Comparison of ENCODE assay signal across 8 cellular contexts in genomic region chr12:55743131-55743921, GRCh38. TPM values are rescaled to one million over a fixed set of nuclear protein-coding genes. Genes with fewer than 3 reads are reported as not detected.
A peak's percentile ranks its signal among the peaks of the same experiment; 100 is the strongest.
DNase-seq lines count a peak whose midpoint lies in the region; TF ChIP-seq lines count a peak whose summit lies in the region.

No MANE protein-coding gene starts in this region.

- H3K4me2 ChIP-seq in GM23248 (ENCODE audit: unreplicated experiment) = peak overlapping the region; percentile 93

- TF ChIP-seq CTCF in lower leg skin (IDR thresholded peaks at IDR 0.05) = no peak

- H3K27me3 ChIP-seq in GM23248 (replicated peaks; ENCODE audit: insufficient read depth) = no peaks in the 10 kb centered on the region

- DNase-seq in GM23248 = peak; percentile 87
- peak; percentile 70 for DNase-seq in M059J (ENCODE audit: low read depth)
- DNase-seq in activated CD4-positive, CD25-positive, alpha-beta regulatory T cell (lab: John Stamatoyannopoulos, UW) = peak in 3 of 4 experiments; percentile 48 to 65 (median 57)
- peak; percentile 51 for DNase-seq in dedifferentiated amniotic fluid mesenchymal stem cell (ENCODE audit: extremely low spot score)
- DNase-seq in lower leg skin (ENCODE audit: low spot score in 2 of 2) = peak in 1 of 2 donors; percentile 88
- peak; percentile 25 to 38 for DNase-seq in stimulated activated CD8-positive, alpha-beta memory T cell treated with anti-CD3 and anti-CD28 coated beads, Interleukin-15, amount 100 ng/mL, for 48 hours (ENCODE audit: low read depth in 2 of 2)
- no peak for DNase-seq in foreskin melanocyte

- H3K9me3 ChIP-seq in GM23248 (ENCODE audit: low read depth) = no peaks in the 10 kb centered on the region

- H2AFZ ChIP-seq in GM23248 = peak overlapping the region; percentile 86

- in situ Hi-C loops in GM23248 (cut with MboI) = no loop called here

- no peaks in the 10 kb centered on the region for H4K20me1 ChIP-seq in GM23248 (ENCODE audit: insufficient read depth)

- H3K4me3 ChIP-seq in GM08714 (ENCODE audit: low read length) (peak overlapping the region; percentile 61), GM23248 (peak overlapping the region; percentile 96), lower leg skin (ENCODE audit: low read depth, poor library complexity, severe bottlenecking) (peak overlapping the region; percentile 44)

- H3K36me3 ChIP-seq in GM23248 (ENCODE audit: low read depth) = no peaks in the 10 kb centered on the region

- H3K79me2 ChIP-seq in GM23248 (ENCODE audit: insufficient read depth) = 0 out of 2 replicates have a peak, but pooled peaks cover 3% of the 10 kb centered on the region

- WGBS in GM23248 (ENCODE audit: low coverage in 1 of 2, low lambda C conversion rate in 2 of 2, missing lambda C conversion rate in 2 of 2), 2 experiments = 2 to 3% methylated on average over 24 to 81 of the region's 90 CpGs
- 0% methylated on average over 13 to 19 of the region's 90 CpGs for WGBS in lower leg skin, 2 donors

- no peak overlapping the region for H3K27ac ChIP-seq in GM23248

- intact Hi-C loops in lower leg skin (cut with DNase I; ENCODE audit: low total_unique reads) = no loop called here

- no peaks in the 10 kb centered on the region for H3K9me2 ChIP-seq in GM23248 (ENCODE audit: insufficient read depth)

- H3K4me1 ChIP-seq in GM23248 (ENCODE audit: insufficient read depth) = peaks cover 31% of the 10 kb centered on the region

- H3K9ac ChIP-seq in GM23248 = peak overlapping the region; percentile 67

- H3F3A ChIP-seq in GM23248 (ENCODE audit: insufficient read depth) = peaks cover 27% of the 10 kb centered on the region

- no peak for TF ChIP-seq POLR2A in lower leg skin (IDR thresholded peaks at IDR 0.05)

RNA-seq across cellular contexts. Expression of gene GDF11, which starts 0.4 kb away (rescaled TPM):
- total RNA-seq in GM23248 (2014; rRNA removed; shearing (Covaris generic)) = 2.1 and 9.9 TPM in 2 replicates
- 0.56 and 0.67 TPM in 2 replicates for polyA plus RNA-seq in GM23248 (2016; fragmentation: Nextera tagmentation; extraction: Ambion mirVana)
- total RNA-seq in M059J (2014; rRNA removed; shearing (Covaris generic)) = 3.9 and 7.1 TPM in 2 replicates
- 1 to 10 TPM in 1 of 4 donors, under 1 TPM in 3; 0.23 to 2.7 (median 0.57) TPM for total RNA-seq in lower leg skin

RNA-seq across cellular contexts. Expression of gene CD63, which starts 14.5 kb away (rescaled TPM):
- 1,521 and 1,535 TPM in 2 replicates for total RNA-seq in GM23248 (2014; rRNA removed; shearing (Covaris generic))
- polyA plus RNA-seq in GM23248 (2016; fragmentation: Nextera tagmentation; extraction: Ambion mirVana) = 3,562 and 3,671 TPM in 2 replicates
- total RNA-seq in M059J (2014; rRNA removed; shearing (Covaris generic)) = 1,074 and 1,218 TPM in 2 replicates
- 100 to 1,000 TPM; 151 to 408 (median 196) TPM for total RNA-seq in lower leg skin

RNA-seq across cellular contexts. Expression of gene RDH5, which starts 23.1 kb away (rescaled TPM):
- 15.4 and 27.2 TPM in 2 replicates for total RNA-seq in GM23248 (2014; rRNA removed; shearing (Covaris generic))
- 15.6 and 17.6 TPM in 2 replicates for polyA plus RNA-seq in GM23248 (2016; fragmentation: Nextera tagmentation; extraction: Ambion mirVana)
- total RNA-seq in M059J (2014; rRNA removed; shearing (Covaris generic)) = 2.0 and 3.2 TPM in 2 replicates
- 1 to 10 TPM; 2.5 to 8.9 (median 4.3) TPM for total RNA-seq in lower leg skin

RNA-seq across cellular contexts. Expression of gene BLOC1S1, which starts 27.5 kb away (rescaled TPM):
- total RNA-seq in GM23248 (2014; rRNA removed; shearing (Covaris generic)) = 47.6 and 110 TPM in 2 replicates
- 193 and 197 TPM in 2 replicates for polyA plus RNA-seq in GM23248 (2016; fragmentation: Nextera tagmentation; extraction: Ambion mirVana)
- total RNA-seq in M059J (2014; rRNA removed; shearing (Covaris generic)) = 115 and 120 TPM in 2 replicates
- total RNA-seq in lower leg skin = 100 to 1,000 TPM; 114 to 167 (median 138) TPM

RNA-seq across cellular contexts. Expression of gene ITGA7, which starts 35.6 kb away (rescaled TPM):
- 6.6 and 7.2 TPM in 2 replicates for total RNA-seq in GM23248 (2014; rRNA removed; shearing (Covaris generic))
- 2.0 and 2.1 TPM in 2 replicates for polyA plus RNA-seq in GM23248 (2016; fragmentation: Nextera tagmentation; extraction: Ambion mirVana)
- 4.2 and 7.9 TPM in 2 replicates for total RNA-seq in M059J (2014; rRNA removed; shearing (Covaris generic))
- total RNA-seq in lower leg skin = 10 to 100 TPM; 11.0 to 20.9 (median 12.8) TPM

Comparison
In these comparisons a context has a peak if more than half of its experiments do, and no peak if none do; other contexts are left out.
1. H3K4me3 ChIP-seq: peak in every context shown above with its lines; median percentile 96 in GM23248; 61 in GM08714; 44 in lower leg skin.